ENCODE assay signal across 1 cellular context in genomic region chr1:15571266-15571665, GRCh38.
TF ChIP-seq lines count a peak whose summit lies in the region.

No MANE protein-coding gene starts in this region.

TF ChIP-seq in HepG2, 621 proteins besides CTCF, POLR2A, EP300 and RAD21:
- TF ChIP-seq ZNF101 (CRISPR knock-in tag; IDR thresholded peaks at IDR 0.05; ENCODE audit: borderline replicate concordance, low read depth) (no peak), SP2 (CRISPR knock-in tag; IDR thresholded peaks at IDR 0.05) (no peak), CEBPG (CRISPR knock-in tag; IDR thresholded peaks at IDR 0.05) (no peak), ZNF275 (CRISPR knock-in tag; IDR thresholded peaks at IDR 0.05; ENCODE audit: borderline replicate concordance) (no peak), TARDBP (CRISPR knock-in tag; IDR thresholded peaks at IDR 0.05) (no peak), ZNF143 (CRISPR knock-in tag; IDR thresholded peaks at IDR 0.05) (no peak), KLF16 (CRISPR knock-in tag; IDR thresholded peaks at IDR 0.05) (no peak), FOSL1 (CRISPR knock-in tag; IDR thresholded peaks at IDR 0.05; ENCODE audit: borderline replicate concordance) (no peak), PTBP1 (IDR thresholded peaks at IDR 0.05; ENCODE audit: low read depth, low read length, poor library complexity, severe bottlenecking) (no peak), ZNF740 (CRISPR knock-in tag; IDR thresholded peaks at IDR 0.05) (no peak), RXRB (CRISPR knock-in tag; IDR thresholded peaks at IDR 0.05; ENCODE audit: borderline replicate concordance) (no peak), EZH2 (conservative IDR thresholded peaks at IDR 0.05; ENCODE audit: low read depth, low read length) (no peak), ZBTB4 (CRISPR knock-in tag; IDR thresholded peaks at IDR 0.05; ENCODE audit: borderline replicate concordance) (no peak), HBP1 (CRISPR knock-in tag; IDR thresholded peaks at IDR 0.05; ENCODE audit: low read depth) (no peak), ZKSCAN5 (CRISPR knock-in tag; IDR thresholded peaks at IDR 0.05) (no peak), ZNF607 (CRISPR knock-in tag; IDR thresholded peaks at IDR 0.05; ENCODE audit: borderline replicate concordance) (no peak)
- TF ChIP-seq, protein P1, sequence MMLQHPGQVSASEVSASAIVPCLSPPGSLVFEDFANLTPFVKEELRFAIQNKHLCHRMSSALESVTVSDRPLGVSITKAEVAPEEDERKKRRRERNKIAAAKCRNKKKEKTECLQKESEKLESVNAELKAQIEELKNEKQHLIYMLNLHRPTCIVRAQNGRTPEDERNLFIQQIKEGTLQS (CRISPR knock-in tag; IDR thresholded peaks at IDR 0.05) = no peak
